20 cellular contexts compared by ENCODE assay signal in genomic region chr7:100654908-100655831, GRCh38. TPM values are rescaled to one million over a fixed set of nuclear protein-coding genes. Genes with fewer than 3 reads are reported as not detected.
"Had no signal": no experiment of that assay in that cellular context is flagged by ENCODE, and none has a peak within 500 bp of the region (broad histone marks: within the 10 kb centered on the region; RNA-seq: fewer than 3 reads in every experiment).

No MANE protein-coding gene starts in this region.

- H3K4me3 Mint-ChIP-seq: activated T-cell treated with anti-CD3 and anti-CD28 coated beads, Interleukin-2, amount 50 U/mL, for 72 hours; effector memory CD8-positive, alpha-beta T cell; stimulated activated naive CD8-positive, alpha-beta T cell treated with anti-CD3 and anti-CD28 coated beads, Interleukin-15, amount 100 ng/mL, for 72 hours; T-helper 1 cell treated with Interleukin-12 subunit alpha and Interleukin-12 subunit beta and Interleukin-4 antibody, amounts not matched to agents 30 μg/mL and 1 μg/mL, for 36 hours had no signal

- H3K4me1 ChIP-seq: transverse colon, uterus had no signal

- H3K9me3 Mint-ChIP-seq: activated naive CD4-positive, alpha-beta T cell treated with anti-CD3 and anti-CD28 coated beads, Interleukin-2, amount 50 U/mL, for 72 hours; activated T-cell treated with anti-CD3 and anti-CD28 coated beads, Interleukin-2, amount 50 U/mL, for 72 hours; effector memory CD8-positive, alpha-beta T cell; stimulated activated naive CD8-positive, alpha-beta T cell treated with anti-CD3 and anti-CD28 coated beads, Interleukin-15, amount 100 ng/mL, for 72 hours; T-helper 1 cell treated with Interleukin-12 subunit alpha and Interleukin-12 subunit beta and Interleukin-4 antibody, amounts not matched to agents 30 μg/mL and 1 μg/mL, for 36 hours had no signal

- H3K27ac ChIP-seq: cardiac muscle cell, epithelial cell of prostate, neutrophil, suprapubic skin, transverse colon, uterus had no signal

- DNase-seq: activated CD4-positive, alpha-beta T cell treated with anti-CD3 and anti-CD28 coated beads for 1 hour; activated effector memory CD4-positive, alpha-beta T cell treated with anti-CD3 and anti-CD28 coated beads, Interleukin-2, amount 50 U/mL, for 16 hours; activated T-cell treated with anti-CD3 and anti-CD28 coated beads, Interleukin-2, amount 50 U/mL, for 72 hours; dermis blood vessel endothelial cell; effector memory CD8-positive, alpha-beta T cell; foreskin fibroblast; hippocampal formation; midbrain; stimulated activated CD4-positive, alpha-beta T cell treated with anti-CD3 and anti-CD28 coated beads, Interleukin-4, amount 100 ng/mL, for 1 hour; stimulated activated naive CD8-positive, alpha-beta T cell treated with anti-CD3 and anti-CD28 coated beads, Interleukin-15, amount 100 ng/mL, for 72 hours; transverse colon; uterus had no signal

- H3K36me3 ChIP-seq: cardiac muscle cell, neutrophil, suprapubic skin, transverse colon, uterus had no signal

- H3K9me3 ChIP-seq: neutrophil, suprapubic skin, transverse colon, uterus had no signal

- H3K4me3 ChIP-seq: cardiac muscle cell, smooth muscle cell, suprapubic skin, transverse colon, uterus had no signal

- H3K27ac Mint-ChIP-seq: activated T-cell treated with anti-CD3 and anti-CD28 coated beads, Interleukin-2, amount 50 U/mL, for 72 hours; effector memory CD8-positive, alpha-beta T cell; stimulated activated naive CD8-positive, alpha-beta T cell treated with anti-CD3 and anti-CD28 coated beads, Interleukin-15, amount 100 ng/mL, for 72 hours; T-helper 1 cell treated with Interleukin-12 subunit alpha and Interleukin-12 subunit beta and Interleukin-4 antibody, amounts not matched to agents 30 μg/mL and 1 μg/mL, for 36 hours had no signal

RNA-seq across cellular contexts. Expression of gene ACTL6B, which starts 1.1 kb away (rescaled TPM):
- polyA plus RNA-seq: cardiac muscle cell, keratinocyte, smooth muscle cell had no signal

RNA-seq across cellular contexts. Expression of gene TFR2, which starts 13.8 kb away (rescaled TPM):
- polyA plus RNA-seq: cardiac muscle cell had no signal
